Comparison of ENCODE assay signal across 9 cellular contexts in the genomic region with DNA sequence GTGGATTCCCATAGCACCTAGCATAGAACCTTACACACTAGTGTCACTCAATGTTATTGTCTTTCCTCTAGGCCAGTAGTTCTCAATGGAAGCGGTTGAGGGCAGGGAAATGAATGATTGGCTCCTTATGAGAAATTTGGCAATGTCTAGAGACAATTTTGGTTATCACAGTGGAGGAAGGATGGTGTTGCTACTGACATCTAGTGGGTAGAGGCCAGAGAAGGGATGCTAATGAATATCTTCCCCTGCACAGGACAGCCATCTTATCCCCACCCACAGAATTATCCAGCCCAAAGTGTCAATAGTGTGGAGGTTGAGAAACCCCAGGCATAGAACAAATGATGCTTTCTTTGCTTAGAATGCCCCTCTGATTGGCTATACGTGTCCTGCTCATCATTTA. TPM values are rescaled to one million over a fixed set of nuclear protein-coding genes. Genes with fewer than 3 reads are reported as not detected.
DNase-seq lines count a peak whose midpoint lies in the region; ATAC-seq and TF ChIP-seq lines count a peak whose summit lies in the region.
"Had no signal": no experiment of that assay in that cellular context is flagged by ENCODE, and none has a peak within 500 bp of the region (broad histone marks: within the 10 kb centered on the region; RNA-seq: fewer than 3 reads in every experiment).

No MANE protein-coding gene starts in this region.

- peaks cover 0 to 1% of the 10 kb centered on the region in 2 donors for H3K36me3 Mint-ChIP-seq in naive B cell
- no peaks in the 10 kb centered on the region for H3K36me3 Mint-ChIP-seq in activated CD4-positive, alpha-beta memory T cell treated with anti-CD3 and anti-CD28 coated beads, Interleukin-2, amount 10 ng/mL, durations not matched to agents 7 days and 5 days (ENCODE audit: low read depth)

- no peak overlapping the region for H3K9ac ChIP-seq in Karpas-422 (ENCODE audit: low read length)
- no peak overlapping the region for H3K9ac ChIP-seq in mammary epithelial cell (ENCODE audit: insufficient read depth, low read length)

- intact Hi-C loops in mammary epithelial cell (cut with micrococcal nuclease) = loop anchor here (1.0 kb wide), 2 partner anchors 21 to 135 kb away; no protein-coding TSS in a partner anchor
- intact Hi-C loops in mucosa of descending colon (cut with DNase I, micrococcal nuclease) = no loop called here

- POLR2A ChIA-PET in activated CD4-positive, alpha-beta memory T cell treated with anti-CD3 and anti-CD28 coated beads, Interleukin-2, amount 10 ng/mL, durations not matched to agents 7 days and 5 days (lab: Charles Lee) = no interaction called here

- H2AFZ ChIP-seq in Karpas-422 (ENCODE audit: low read length) (no peak overlapping the region), mammary epithelial cell (ENCODE audit: low read depth, low read length) (no peak overlapping the region)

- 43% methylated on average over 2 of the region's 2 CpGs for WGBS in mammary epithelial cell (ENCODE audit: low coverage, missing lambda C conversion rate)

- H3K79me2 ChIP-seq in Karpas-422 (ENCODE audit: low read length) (no peaks in the 10 kb centered on the region), mammary epithelial cell (ENCODE audit: insufficient read depth, low read length) (no peaks in the 10 kb centered on the region)

- peak; percentile 49 to 68 for TF ChIP-seq CTCF in mammary epithelial cell (conservative IDR thresholded peaks at IDR 0.05 in 1 of 2, IDR thresholded peaks at IDR 0.05 in 1 of 2; ENCODE audit: extremely low read depth in 1 of 2, insufficient read depth in 1 of 2, low read depth in 1 of 2, low read length in 2 of 2)
- TF ChIP-seq CTCF in mucosa of descending colon (IDR thresholded peaks at IDR 0.05) = no peak

- H3K4me3 ChIP-seq in Karpas-422 (ENCODE audit: low read length) (no peak overlapping the region), mammary epithelial cell (replicated peaks in 1 of 3; ENCODE audit: insufficient read depth in 1 of 3, low read depth in 2 of 3, low read length in 3 of 3) (no peak overlapping the region), mucosa of descending colon (no peak overlapping the region)

- peaks cover 10% of the 10 kb centered on the region for H3K4me1 ChIP-seq in Karpas-422 (ENCODE audit: low read length)
- H3K4me1 ChIP-seq in mammary epithelial cell (ENCODE audit: insufficient read depth, low read length) = no peaks in the 10 kb centered on the region
- no peaks in the 10 kb centered on the region for H3K4me1 ChIP-seq in mucosa of descending colon (ENCODE audit: low read depth)

- in situ Hi-C loops in mammary epithelial cell (cut with MboI; ENCODE audit: low sequenced_read_pairs in 2 of 2) = no loop called here

- no peaks in the 10 kb centered on the region for H3K9me2 ChIP-seq in Karpas-422 (replicated peaks; ENCODE audit: insufficient read depth, low read length)

- dilution Hi-C loops in mammary epithelial cell (cut with HindIII; ENCODE audit: low sequenced_read_pairs) = no loop called here

- no TSS peak for BruUV-seq in mammary epithelial cell (replicated peaks; lab: Mats Ljungman, UMichigan)

- H3K4me1 Mint-ChIP-seq in naive B cell = peaks cover 27 to 29% (median 28%) of the 10 kb centered on the region in 3 donors
- H3K4me1 Mint-ChIP-seq in activated CD4-positive, alpha-beta memory T cell treated with anti-CD3 and anti-CD28 coated beads, Interleukin-2, amount 10 ng/mL, durations not matched to agents 7 days and 5 days = no peaks in the 10 kb centered on the region

- DNase-seq in GM04504 (ENCODE audit: low read depth) (peak; percentile 41), Karpas-422 (peak; percentile 71), mammary epithelial cell (peak; percentile 32), naive B cell (no peak), mucosa of descending colon (no peak), DMS79 treated with DMSO at 0.1 percent for 48 hours (lab: John Stamatoyannopoulos, UW) (no peak), retina (no peak)
- no peak for DNase-seq in activated CD4-positive, alpha-beta memory T cell treated with anti-CD3 and anti-CD28 coated beads, Interleukin-2, amount 10 ng/mL, durations not matched to agents 7 days and 5 days
- DNase-seq: cortex of kidney had no signal

- H3K27ac ChIP-seq in Karpas-422 (ENCODE audit: low read length) (no peak overlapping the region), mammary epithelial cell (ENCODE audit: insufficient read depth, low read depth, low read length) (no peak overlapping the region)

- no peaks in the 10 kb centered on the region for H3K36me3 ChIP-seq in Karpas-422 (ENCODE audit: insufficient read depth, low read length)
- H3K36me3 ChIP-seq in mammary epithelial cell (ENCODE audit: insufficient read depth, low read length) = no peaks in the 10 kb centered on the region
- no peaks in the 10 kb centered on the region for H3K36me3 ChIP-seq in mucosa of descending colon (ENCODE audit: low read depth)

- H3K9me3 ChIP-seq in Karpas-422 (ENCODE audit: low read length) = no peaks in the 10 kb centered on the region
- no peaks in the 10 kb centered on the region for H3K9me3 ChIP-seq in mammary epithelial cell (replicated peaks; ENCODE audit: insufficient read depth, low read length)
- H3K9me3 ChIP-seq in mucosa of descending colon = no peaks in the 10 kb centered on the region

- ATAC-seq in naive B cell (ENCODE audit: low read depth in 2 of 2) = no peak
- no peak for ATAC-seq in mucosa of descending colon

- H3K4me2 ChIP-seq in Karpas-422 (ENCODE audit: low read depth, low read length, poor library complexity, severe bottlenecking) = no peak overlapping the region
- H3K4me2 ChIP-seq in mammary epithelial cell (ENCODE audit: insufficient read depth, low read depth, low read length) = no peak overlapping the region

- no peaks in the 10 kb centered on the region for H3K27me3 ChIP-seq in Karpas-422 (ENCODE audit: low read length)
- no peaks in the 10 kb centered on the region for H3K27me3 ChIP-seq in mammary epithelial cell (ENCODE audit: insufficient read depth, low read length)

- H3K27ac Mint-ChIP-seq in naive B cell = peak overlapping the region in 4 of 6 donors; percentile 8 to 50 (median 41)
- no peak overlapping the region for H3K27ac Mint-ChIP-seq in activated CD4-positive, alpha-beta memory T cell treated with anti-CD3 and anti-CD28 coated beads, Interleukin-2, amount 10 ng/mL, durations not matched to agents 7 days and 5 days

- CTCF ChIA-PET in mammary epithelial cell (lab: Charles Lee; ENCODE audit: low non-redundant PET) = no interaction called here
- CTCF ChIA-PET in activated CD4-positive, alpha-beta memory T cell treated with anti-CD3 and anti-CD28 coated beads, Interleukin-2, amount 10 ng/mL, durations not matched to agents 7 days and 5 days (lab: Charles Lee) = no interaction called here

- H3K9me3 Mint-ChIP-seq in naive B cell = peaks cover 0 to 5% (median 0%) of the 10 kb centered on the region in 7 donors
- H3K9me3 Mint-ChIP-seq in activated CD4-positive, alpha-beta memory T cell treated with anti-CD3 and anti-CD28 coated beads, Interleukin-2, amount 10 ng/mL, durations not matched to agents 7 days and 5 days = peaks cover 2% of the 10 kb centered on the region

- peak overlapping the region in 1 of 8 donors; percentile 2 for H3K4me3 Mint-ChIP-seq in naive B cell
- no peak overlapping the region for H3K4me3 Mint-ChIP-seq in activated CD4-positive, alpha-beta memory T cell treated with anti-CD3 and anti-CD28 coated beads, Interleukin-2, amount 10 ng/mL, durations not matched to agents 7 days and 5 days

- H3K27me3 Mint-ChIP-seq in naive B cell = no peaks in the 10 kb centered on the region
- peaks cover 11% of the 10 kb centered on the region for H3K27me3 Mint-ChIP-seq in activated CD4-positive, alpha-beta memory T cell treated with anti-CD3 and anti-CD28 coated beads, Interleukin-2, amount 10 ng/mL, durations not matched to agents 7 days and 5 days

- H4K20me1 ChIP-seq in Karpas-422 (ENCODE audit: insufficient read depth, low read depth, low read length) (no peaks in the 10 kb centered on the region), mammary epithelial cell (ENCODE audit: insufficient read depth, low read length) (no peaks in the 10 kb centered on the region)

RNA-seq across cellular contexts. Expression of gene C18orf63, which starts 15.8 kb away (rescaled TPM):
- total RNA-seq in Karpas-422 (2014; rRNA removed; shearing (Covaris generic); ENCODE audit: low replicate concordance) = not detected in 2 replicates
- under 1 TPM in 1 of 2 donors, not detected in 1; under 0.01 TPM for total RNA-seq in mammary epithelial cell
- not detected for polyA plus RNA-seq in mammary epithelial cell
- not detected for polyA minus RNA-seq in mammary epithelial cell
- polyA plus RNA-seq in naive B cell (ENCODE audit: low read depth in 6 of 6) = not detected
- total RNA-seq in activated CD4-positive, alpha-beta memory T cell treated with anti-CD3 and anti-CD28 coated beads, Interleukin-2, amount 10 ng/mL, durations not matched to agents 7 days and 5 days = not detected
- not detected for total RNA-seq in mucosa of descending colon

RNA-seq across cellular contexts. Expression of gene CYB5A, which starts 39.6 kb away (rescaled TPM):
- 43.5 and 50.9 TPM in 2 replicates for total RNA-seq in Karpas-422 (2014; rRNA removed; shearing (Covaris generic); ENCODE audit: low replicate concordance)
- total RNA-seq in mammary epithelial cell (10 to 100 TPM; 25.7 to 27.8 TPM), mucosa of descending colon (100 to 1,000 TPM; 123 to 183 (median 126) TPM)
- polyA plus RNA-seq in mammary epithelial cell (50.1 TPM), naive B cell (ENCODE audit: low read depth in 6 of 6) (100 to 1,000 TPM in 5 of 6 donors, 10 to 100 TPM in 1; 64.2 to 214 (median 151) TPM)
- polyA minus RNA-seq in mammary epithelial cell = 28.0 TPM
- total RNA-seq in activated CD4-positive, alpha-beta memory T cell treated with anti-CD3 and anti-CD28 coated beads, Interleukin-2, amount 10 ng/mL, durations not matched to agents 7 days and 5 days = 10 to 100 TPM; 20.4 to 21.9 TPM

Comparison
In these comparisons a context has a peak if more than half of its experiments do, and no peak if none do; other contexts are left out.
1. DNase-seq: peak in GM04504 (single experiment), Karpas-422 (single experiment) and mammary epithelial cell (single experiment); none in naive B cell (single experiment), activated CD4-positive, alpha-beta memory T cell treated with anti-CD3 and anti-CD28 coated beads, Interleukin-2, amount 10 ng/mL, durations not matched to agents 7 days and 5 days (single experiment), mucosa of descending colon (0 of 3), DMS79 treated with DMSO at 0.1 percent for 48 hours (single experiment) and retina (single experiment).